Comparison of ENCODE assay signal across 16 cellular contexts in genomic region chr14:34046799-34047520, GRCh38.
"Had no signal": no experiment of that assay in that cellular context is flagged by ENCODE, and none has a peak within 500 bp of the region (broad histone marks: within the 10 kb centered on the region; RNA-seq: fewer than 3 reads in every experiment).

No MANE protein-coding gene starts in this region.

- H3K27me3 ChIP-seq: neutrophil, tibial artery had no signal

- ATAC-seq: effector memory CD8-positive, alpha-beta T cell; left cardiac atrium had no signal

- DNase-seq: activated naive CD4-positive, alpha-beta T cell treated with anti-CD3 and anti-CD28 coated beads for 36 hours; anterior cingulate cortex; cerebellar nuclear complex; effector memory CD8-positive, alpha-beta T cell; immature natural killer cell; left cardiac atrium; naive B cell; posterior cingulate gyrus; SHP77 treated with DMSO at 0.1 percent for 48 hours; tibial artery had no signal

- H3K36me3 ChIP-seq: neutrophil, tibial artery had no signal

- H3K9me3 Mint-ChIP-seq: activated naive CD4-positive, alpha-beta T cell treated with anti-CD3 and anti-CD28 coated beads for 36 hours; dendritic cell treated with granulocyte-macrophage colony-stimulating factor and Interleukin-4, amounts not matched to agents 40 ng/mL and 50 ng/mL, for 4 days; immature natural killer cell had no signal

- H3K4me1 ChIP-seq: tibial artery had no signal

- H3K4me3 ChIP-seq: lung, skin epidermis, tibial artery had no signal

- H3K27ac Mint-ChIP-seq: activated naive CD4-positive, alpha-beta T cell treated with anti-CD3 and anti-CD28 coated beads for 36 hours; dendritic cell treated with granulocyte-macrophage colony-stimulating factor and Interleukin-4, amounts not matched to agents 40 ng/mL and 50 ng/mL, for 4 days; effector memory CD8-positive, alpha-beta T cell; immature natural killer cell had no signal

- H3K4me3 Mint-ChIP-seq: activated naive CD4-positive, alpha-beta T cell treated with anti-CD3 and anti-CD28 coated beads for 36 hours; dendritic cell treated with granulocyte-macrophage colony-stimulating factor and Interleukin-4, amounts not matched to agents 40 ng/mL and 50 ng/mL, for 4 days; effector memory CD8-positive, alpha-beta T cell; immature natural killer cell; naive B cell had no signal

- H3K27me3 Mint-ChIP-seq: effector memory CD8-positive, alpha-beta T cell had no signal

- H3K36me3 Mint-ChIP-seq: naive B cell had no signal

- H3K9me3 ChIP-seq: neutrophil, tibial artery had no signal

- H3K27ac ChIP-seq: epithelial cell of prostate, neutrophil, skin epidermis, tibial artery, VCaP had no signal
